Comparison of ENCODE assay signal across 8 cellular contexts in the genomic region with DNA sequence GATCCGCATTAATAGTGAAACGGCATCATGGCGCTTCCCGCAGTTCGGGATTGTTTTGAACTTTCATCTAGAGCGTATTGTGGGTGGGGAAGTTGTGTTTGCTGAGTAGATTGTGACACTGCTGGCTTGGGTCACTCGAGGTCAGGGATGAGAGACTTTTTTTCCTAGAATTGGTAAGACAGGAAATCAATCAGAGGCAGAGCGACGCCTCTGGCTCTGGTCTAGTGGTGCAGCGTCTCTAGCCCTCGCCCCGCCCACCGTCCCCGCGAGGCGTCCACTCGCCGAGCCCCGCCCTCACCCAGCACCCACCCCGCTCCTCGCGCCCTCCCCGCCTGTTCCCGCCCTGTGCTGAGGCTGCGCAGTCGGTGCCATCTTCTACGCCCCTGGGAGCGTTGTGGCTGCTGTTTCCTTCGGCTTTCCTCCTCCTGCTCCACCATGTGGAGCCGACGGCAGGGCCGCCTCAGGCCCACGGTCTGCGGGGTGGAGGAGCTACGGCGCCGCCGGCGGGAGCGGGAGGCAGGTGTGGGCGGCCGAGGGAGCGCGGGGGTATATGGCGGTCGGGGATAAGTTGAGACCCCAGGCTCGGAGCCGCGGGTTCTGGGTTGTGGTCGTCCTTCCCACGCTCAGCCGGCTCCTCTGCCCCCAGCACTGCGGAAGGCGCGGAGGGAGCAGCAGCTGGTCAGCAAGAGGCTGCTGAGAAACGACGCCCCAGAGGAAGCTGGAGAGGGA. TPM values are rescaled to one million over a fixed set of nuclear protein-coding genes. Genes with fewer than 3 reads are reported as not detected.
A peak's percentile ranks its signal among the peaks of the same experiment; 100 is the strongest.
DNase-seq lines count a peak whose midpoint lies in the region; ATAC-seq, FAIRE-seq and TF ChIP-seq lines count a peak whose summit lies in the region.

A gene (plus strand): TSS at position 359 of the 729 bp plus-strand sequence. CDS start 77 bp downstream, at position 436.

- TF ChIP-seq EP300 in HepG2 (IDR thresholded peaks at IDR 0.05; ENCODE audit: low read depth in 2 of 2, low read length in 2 of 2): peak; percentile 86 to 94; a peak in 3 of 4 replicates
- TF ChIP-seq EP300 in HepG2 (CRISPR knock-in tag; IDR thresholded peaks at IDR 0.05; ENCODE audit: borderline replicate concordance): peak; percentile 78; the same call in 1 of the 2 replicates

- peak within 1 kb of the TSS; percentile 67 to 89 (median 71) for H3K4me3 ChIP-seq in HepG2 (replicated peaks in 1 of 3; ENCODE audit: insufficient read depth in 1 of 3, low read depth in 2 of 3, low read length in 3 of 3)

- peak in 1 of 2 experiments; percentile 90; a peak in 2 of 4 replicates for TF ChIP-seq POLR2A in HepG2 (IDR thresholded peaks at IDR 0.05; ENCODE audit: insufficient read depth in 1 of 2, low read depth in 2 of 2, low read length in 2 of 2)

- H3K79me2 ChIP-seq in HepG2 (ENCODE audit: insufficient read depth, low read length): peaks cover 23% of the 10 kb centered on the region

- in situ Hi-C loops in HepG2 (cut with HindIII; ENCODE audit: extremely low pct_ligation_motif_present, low pct_unique_long_range_greater_than_20kb): no loop called here

- H2AFZ ChIP-seq in HepG2 (ENCODE audit: low read length): no peak within 1 kb of the TSS

- peak within 1 kb of the TSS; percentile 87 for H3K9ac ChIP-seq in HepG2 (ENCODE audit: insufficient read depth, low read depth, low read length)

- POLR2A ChIA-PET in HepG2 (lab: Yijun Ruan, JAX): interaction anchor here (0.9 to 6.5 kb wide), 17 partner anchors 8 to 293 kb away, joined by 3 to 84 read pairs (median 5); a partner anchor contains a TSS

- peak within 1 kb of the TSS; percentile 94 for H3K27ac ChIP-seq in HepG2 (ENCODE audit: extremely low read length, insufficient read depth, low read length)

- no peaks in the 10 kb centered on the region for H3K9me3 ChIP-seq in HepG2 (ENCODE audit: low read length)

- peaks cover 69% of the 10 kb centered on the region for H3K4me1 ChIP-seq in HepG2 (ENCODE audit: insufficient read depth, low read length)

- 0% methylated on average over 14 of the region's 57 CpGs for WGBS in HepG2 (ENCODE audit: low lambda C conversion rate)

- no TSS peak for BruUV-seq in HepG2 (replicated peaks; lab: Mats Ljungman, UMichigan)

- FAIRE-seq in HepG2 (lab: Jason Lieb, UNC): peak; percentile 100

- DNase-seq in C1 segment of cervical spinal cord (lab: John Stamatoyannopoulos, UW): peak; percentile 57 to 95 (median 92)
- DNase-seq in NCI-H69 (lab: John Stamatoyannopoulos, UW): peak; percentile 98
- DNase-seq in activated CD4-positive, alpha-beta T cell treated with anti-CD3 and anti-CD28 coated beads, Interleukin-2, amount 50 U/mL, for 1 hour: peak; percentile 98
- peak; percentile 86 for DNase-seq in dedifferentiated amniotic fluid mesenchymal stem cell (ENCODE audit: extremely low spot score)
- DNase-seq in HepG2 (ENCODE audit: low spot score): peak; percentile 99
- DNase-seq in stimulated activated CD4-positive, alpha-beta T cell treated with anti-CD3 and anti-CD28 coated beads, Interleukin-4, amount 100 ng/mL, for 1 hour: peak; percentile 98

- no peaks in the 10 kb centered on the region for H4K20me1 ChIP-seq in HepG2 (ENCODE audit: insufficient read depth, low read length)

- peak; percentile 82 for TF ChIP-seq CTCF in HepG2 (CRISPR knock-in tag; IDR thresholded peaks at IDR 0.05)

- peaks cover 8 to 21% of the 10 kb centered on the region in 2 experiments; a peak in 4 of 5 replicates for H3K36me3 ChIP-seq in HepG2 (replicated peaks in 1 of 2; ENCODE audit: control insufficient read depth in 1 of 2, insufficient read depth in 2 of 2, low read length in 2 of 2)

- peak; percentile 66; the same call in 1 of the 2 replicates for TF ChIP-seq RAD21 in HepG2 (CRISPR knock-in tag; IDR thresholded peaks at IDR 0.05)

- ATAC-seq in GM19328 (IDR thresholded peaks at IDR 0.05; ENCODE audit: unreplicated experiment) (peak; percentile 97), HG03520 (IDR thresholded peaks at IDR 0.05; ENCODE audit: unreplicated experiment) (peak; percentile 93), HepG2 (peak; percentile 90)

- H3K4me2 ChIP-seq in HepG2 (ENCODE audit: low read depth, low read length): peak within 1 kb of the TSS; percentile 88

- no peaks in the 10 kb centered on the region for H3K27me3 ChIP-seq in HepG2 (ENCODE audit: control insufficient read depth in 1 of 2, insufficient read depth in 2 of 2, low read length in 2 of 2)

- intact Hi-C loops in HepG2 (cut with micrococcal nuclease; ENCODE audit: unreplicated experiment): loop anchor here (1.0 to 2.0 kb wide), 3 partner anchors 52 to 92 kb away; a partner anchor contains a TSS

- CTCF ChIA-PET in HepG2 (lab: Yijun Ruan, JAX; ENCODE audit: low intra/inter-chr PET ratio, low total read pairs): interaction anchor here (1.4 kb wide), 1 partner anchor 64 kb away, joined by 7 read pairs; no protein-coding TSS in a partner anchor

TF ChIP-seq in HepG2, 621 proteins besides CTCF, POLR2A, EP300 and RAD21 (continues in another document):
- peak; percentile 57 for TF ChIP-seq ZNF589 (CRISPR knock-in tag; conservative IDR thresholded peaks at IDR 0.05)
- no peak for TF ChIP-seq ZNF484 (CRISPR knock-in tag; IDR thresholded peaks at IDR 0.05; ENCODE audit: borderline replicate concordance, low read depth)
- no peak for TF ChIP-seq TOE1 (CRISPR knock-in tag; IDR thresholded peaks at IDR 0.05)
- TF ChIP-seq ZNF629 (CRISPR knock-in tag; conservative IDR thresholded peaks at IDR 0.05): peak; percentile 2; the same call in 1 of the 2 replicates
- TF ChIP-seq PHF8 (CRISPR knock-in tag; IDR thresholded peaks at IDR 0.05): peak; percentile 90
- peak; percentile 88 to 90 for TF ChIP-seq NR2F1 (CRISPR knock-in tag; IDR thresholded peaks at IDR 0.05)
- peak; percentile 30; the same call in 1 of the 2 replicates for TF ChIP-seq ZNF446 (CRISPR knock-in tag; IDR thresholded peaks at IDR 0.05)
- TF ChIP-seq RXRA (CRISPR knock-in tag; IDR thresholded peaks at IDR 0.05): peak; percentile 99
- TF ChIP-seq BRD4 (CRISPR knock-in tag; IDR thresholded peaks at IDR 0.05): no peak
- TF ChIP-seq, protein P1, sequence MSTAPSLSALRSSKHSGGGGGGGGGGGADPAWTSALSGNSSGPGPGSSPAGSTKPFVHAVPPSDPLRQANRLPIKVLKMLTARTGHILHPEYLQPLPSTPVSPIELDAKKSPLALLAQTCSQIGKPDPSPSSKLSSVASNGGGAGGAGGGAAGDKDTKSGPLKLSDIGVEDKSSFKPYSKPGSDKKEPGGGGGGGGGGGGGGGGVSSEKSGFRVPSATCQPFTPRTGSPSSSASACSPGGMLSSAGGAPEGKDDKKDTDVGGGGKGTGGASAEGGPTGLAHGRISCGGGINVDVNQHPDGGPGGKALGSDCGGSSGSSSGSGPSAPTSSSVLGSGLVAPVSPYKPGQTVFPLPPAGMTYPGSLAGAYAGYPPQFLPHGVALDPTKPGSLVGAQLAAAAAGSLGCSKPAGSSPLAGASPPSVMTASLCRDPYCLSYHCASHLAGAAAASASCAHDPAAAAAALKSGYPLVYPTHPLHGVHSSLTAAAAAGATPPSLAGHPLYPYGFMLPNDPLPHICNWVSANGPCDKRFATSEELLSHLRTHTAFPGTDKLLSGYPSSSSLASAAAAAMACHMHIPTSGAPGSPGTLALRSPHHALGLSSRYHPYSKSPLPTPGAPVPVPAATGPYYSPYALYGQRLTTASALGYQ (CRISPR knock-in tag; IDR thresholded peaks at IDR 0.05): peak; percentile 34; the same call in 1 of the 2 replicates
- TF ChIP-seq ZNF552 (CRISPR knock-in tag; IDR thresholded peaks at IDR 0.05; ENCODE audit: borderline replicate concordance): peak; percentile 73; the same call in 1 of the 2 replicates
- peak; percentile 81 for TF ChIP-seq TARDBP (CRISPR knock-in tag; IDR thresholded peaks at IDR 0.05)
- no peak for TF ChIP-seq ZNF354B (CRISPR knock-in tag; IDR thresholded peaks at IDR 0.05)
- peak; percentile 73; the same call in 1 of the 2 replicates for TF ChIP-seq GZF1 (CRISPR knock-in tag; IDR thresholded peaks at IDR 0.05)
- no peak for TF ChIP-seq THYN1 (CRISPR knock-in tag; IDR thresholded peaks at IDR 0.05; ENCODE audit: borderline replicate concordance, low read depth)

RNA-seq across cellular contexts. Expression of the gene that starts here (rescaled TPM):
- 8.2 and 16.6 TPM in 2 replicates for total RNA-seq in HepG2 (2016; rRNA removed; fragmentation: Illumina TruSeq; extraction: Trizol)
- total RNA-seq in HepG2 (2016; cell fraction: cytosol; rRNA removed; fragmentation: Illumina TruSeq; extraction: Trizol; ENCODE audit: low read depth): 5.8 and 7.1 TPM in 2 replicates
- total RNA-seq in HepG2 (2016; cell fraction: insoluble cytoplasmic fraction; rRNA removed; fragmentation: Illumina TruSeq; extraction: Trizol): 7.7 and 17.8 TPM in 2 replicates
- 6.2 and 7.2 TPM in 2 replicates for total RNA-seq in HepG2 (2016; cell fraction: membrane; rRNA removed; fragmentation: Illumina TruSeq; extraction: Trizol)
- total RNA-seq in HepG2 (2016; cell fraction: nucleus; rRNA removed; fragmentation: Illumina TruSeq; extraction: Trizol): 33.8 and 34.3 TPM in 2 replicates
- polyA plus RNA-seq in HepG2 (2011; rRNA removed): 28.2 and 36.3 TPM in 2 replicates
- polyA plus RNA-seq in HepG2 (2011; cell fraction: cytosol; rRNA removed): 19.5 and 25.9 TPM in 2 replicates
- 235 and 295 TPM in 2 replicates for polyA plus RNA-seq in HepG2 (2011; cell fraction: nucleus; rRNA removed)
- 17.5 and 19.3 TPM in 2 replicates for polyA plus RNA-seq in HepG2 (2012)
- 2.1 and 2.6 TPM in 2 replicates for polyA plus RNA-seq in HepG2 (2016; cell fraction: cytosol; fragmentation: Illumina TruSeq; extraction: Trizol; ENCODE audit: low read depth)
- 5.9 and 6.4 TPM in 2 replicates for polyA plus RNA-seq in HepG2 (2016; cell fraction: insoluble cytoplasmic fraction; fragmentation: Illumina TruSeq; extraction: Trizol; ENCODE audit: low read depth)
- polyA plus RNA-seq in HepG2 (2016; cell fraction: membrane; fragmentation: Illumina TruSeq; extraction: Trizol; ENCODE audit: low read depth): 3.2 and 5.9 TPM in 2 replicates
- polyA plus RNA-seq in HepG2 (2016; cell fraction: nucleus; fragmentation: Illumina TruSeq; extraction: Trizol; ENCODE audit: insufficient read depth, low read depth): 57.6 and 58.2 TPM in 2 replicates
- 28.7 and 45.7 TPM in 2 replicates for polyA minus RNA-seq in HepG2 (2011; rRNA and poly(A)+ RNA removed; ENCODE audit: low replicate concordance)
- polyA minus RNA-seq in HepG2 (2011; cell fraction: cytosol; rRNA and poly(A)+ RNA removed): 5.5 and 5.7 TPM in 2 replicates
- 74.2 and 90.0 TPM in 2 replicates for polyA minus RNA-seq in HepG2 (2011; cell fraction: nucleus; rRNA and poly(A)+ RNA removed)

Comparison
In these comparisons a context has a peak if more than half of its experiments do, and no peak if none do; other contexts are left out.
1. Peak in every context shown above with its lines: DNase-seq, ATAC-seq, H3K4me3 ChIP-seq and H3K27ac ChIP-seq.